Comparison of ENCODE assay signal across 19 cellular contexts in genomic region chr19:38063921-38064320, GRCh38.
DNase-seq lines count a peak whose midpoint lies in the region; ATAC-seq and TF ChIP-seq lines count a peak whose summit lies in the region.
"Had no signal": no experiment of that assay in that cellular context is flagged by ENCODE, and none has a peak within 500 bp of the region (broad histone marks: within the 10 kb centered on the region; RNA-seq: fewer than 3 reads in every experiment).

No MANE protein-coding gene starts in this region.

- no peaks in the 10 kb centered on the region for H3K9me3 Mint-ChIP-seq in naive B cell
- H3K9me3 Mint-ChIP-seq: activated naive CD8-positive, alpha-beta T cell treated with anti-CD3 and anti-CD28 coated beads, Interleukin-2, amount 10 ng/mL, durations not matched to agents 7 days and 5 days; CD8-positive, alpha-beta T cell had no signal

- H3K4me3 Mint-ChIP-seq in naive B cell = peak overlapping the region in 1 of 8 donors; percentile 12
- H3K4me3 Mint-ChIP-seq: activated naive CD8-positive, alpha-beta T cell treated with anti-CD3 and anti-CD28 coated beads, Interleukin-2, amount 10 ng/mL, durations not matched to agents 7 days and 5 days; CD8-positive, alpha-beta T cell had no signal

- DNase-seq in Right ventricle myocardium superior = peak; percentile 3
- no peak for DNase-seq in right atrium auricular region (ENCODE audit: low spot score)
- DNase-seq in naive B cell = no peak
- peak; percentile 95 to 96 for DNase-seq in thyroid gland
- no peak for DNase-seq in HuH-7.5 (ENCODE audit: low spot score)
- DNase-seq in NCI-H1694 treated with DMSO at 0.1 percent for 48 hours (lab: John Stamatoyannopoulos, UW) = no peak
- DNase-seq: ACHN; activated CD4-positive, alpha-beta T cell treated with anti-CD3 and anti-CD28 coated beads for 1 hour; activated naive CD8-positive, alpha-beta T cell treated with anti-CD3 and anti-CD28 coated beads, Interleukin-2, amount 10 ng/mL, durations not matched to agents 7 days and 5 days; body of pancreas; CD8-positive, alpha-beta T cell; cortex of kidney; DMS79 treated with DMSO at 0.1 percent for 48 hours; KBM-7; mesendoderm; OCI-M1 had no signal

- H3K4me3 ChIP-seq in right atrium auricular region (no peak overlapping the region), thyroid gland (replicated peaks in 1 of 3) (no peak overlapping the region)
- H3K4me3 ChIP-seq: body of pancreas, SJSA1 had no signal

- intact Hi-C loops in Right ventricle myocardium superior (cut with DNase I) = no loop called here
- intact Hi-C loops in thyroid gland (cut with DNase I) = loop anchor here (10.0 kb wide), 1 partner anchor 79 kb away; no protein-coding TSS in a partner anchor

- H3K36me3 ChIP-seq in right atrium auricular region (no peaks in the 10 kb centered on the region), thyroid gland (no peaks in the 10 kb centered on the region)
- H3K36me3 ChIP-seq: SJSA1 had no signal

- WGBS in thyroid gland, 2 donors = 18 to 38% methylated on average over 6 of the region's 6 CpGs

- H3K27me3 ChIP-seq in right atrium auricular region (no peaks in the 10 kb centered on the region), thyroid gland (no peaks in the 10 kb centered on the region)
- H3K27me3 ChIP-seq: body of pancreas, SJSA1 had no signal

- peak in 1 of 2 donors; percentile 17 for TF ChIP-seq POLR2A in thyroid gland (IDR thresholded peaks at IDR 0.05)

- no peaks in the 10 kb centered on the region for H3K27me3 Mint-ChIP-seq in naive B cell
- H3K27me3 Mint-ChIP-seq: activated naive CD8-positive, alpha-beta T cell treated with anti-CD3 and anti-CD28 coated beads, Interleukin-2, amount 10 ng/mL, durations not matched to agents 7 days and 5 days had no signal

- no peak for TF ChIP-seq CTCF in right atrium auricular region (IDR thresholded peaks at IDR 0.05)
- TF ChIP-seq CTCF in thyroid gland (IDR thresholded peaks at IDR 0.05) = no peak

- no peaks in the 10 kb centered on the region for H3K9me3 ChIP-seq in right atrium auricular region
- no peaks in the 10 kb centered on the region for H3K9me3 ChIP-seq in thyroid gland
- H3K9me3 ChIP-seq: body of pancreas, SJSA1 had no signal

- H3K27ac ChIP-seq in right atrium auricular region = no peak overlapping the region
- peak overlapping the region; percentile 16 for H3K27ac ChIP-seq in angular gyrus (ENCODE audit: low read depth, low read length)
- H3K27ac ChIP-seq in thyroid gland = peak overlapping the region; percentile 88 to 95 (median 93)
- H3K27ac ChIP-seq: SJSA1 had no signal

- no peaks in the 10 kb centered on the region for H3K4me1 ChIP-seq in right atrium auricular region
- H3K4me1 ChIP-seq in thyroid gland = peaks cover 36 to 67% of the 10 kb centered on the region in 2 donors

- peaks cover 20 to 67% (median 51%) of the 10 kb centered on the region in 3 donors for H3K4me1 Mint-ChIP-seq in naive B cell

- no peaks in the 10 kb centered on the region for H3K36me3 Mint-ChIP-seq in naive B cell
- H3K36me3 Mint-ChIP-seq: activated naive CD8-positive, alpha-beta T cell treated with anti-CD3 and anti-CD28 coated beads, Interleukin-2, amount 10 ng/mL, durations not matched to agents 7 days and 5 days; CD8-positive, alpha-beta T cell had no signal

- ATAC-seq in Right ventricle myocardium superior (ENCODE audit: poor library complexity) (no peak), naive B cell (ENCODE audit: low read depth in 2 of 2) (no peak), GM18909 (IDR thresholded peaks at IDR 0.05; ENCODE audit: poor library complexity, unreplicated experiment) (no peak)
- ATAC-seq: CD8-positive, alpha-beta T cell had no signal

- H3K27ac Mint-ChIP-seq in naive B cell = peak overlapping the region in 5 of 6 donors; percentile 51 to 89 (median 70)
- H3K27ac Mint-ChIP-seq: activated naive CD8-positive, alpha-beta T cell treated with anti-CD3 and anti-CD28 coated beads, Interleukin-2, amount 10 ng/mL, durations not matched to agents 7 days and 5 days; CD8-positive, alpha-beta T cell had no signal

Comparison
In these comparisons a context has a peak if more than half of its experiments do, and no peak if none do; other contexts are left out.
1. DNase-seq: peak in Right ventricle myocardium superior (single experiment) and thyroid gland (2 of 2); none in right atrium auricular region (single experiment), naive B cell (single experiment), HuH-7.5 (single experiment) and NCI-H1694 treated with DMSO at 0.1 percent for 48 hours (single experiment).
2. H3K27ac ChIP-seq: peak in angular gyrus (single experiment) and thyroid gland (3 of 3); none in right atrium auricular region (0 of 2).